ENCODE assay signal across 1 cellular context in genomic region chr3:128488995-128489859, GRCh38.
TF ChIP-seq lines count a peak whose summit lies in the region.

No MANE protein-coding gene starts in this region.

TF ChIP-seq in H1, 55 proteins besides CTCF, POLR2A, EP300 and RAD21:
- TF ChIP-seq ATF2 (IDR thresholded peaks at IDR 0.05; ENCODE audit: low read length) (no peak), CHD1 (IDR thresholded peaks at IDR 0.05; ENCODE audit: low read depth, low read length) (no peak), GABPA (IDR thresholded peaks at IDR 0.05; ENCODE audit: borderline replicate concordance, insufficient read depth, low read length) (peak; percentile 40; the same call in 1 of the 2 replicates), RNF2 (IDR thresholded peaks at IDR 0.05; ENCODE audit: borderline replicate concordance, low read depth, low read length, missing control alignments, poor library complexity, severe bottlenecking) (no peak), POLR2AphosphoS5 (IDR thresholded peaks at IDR 0.05; ENCODE audit: low read depth, low read length) (no peak), NRF1 (IDR thresholded peaks at IDR 0.05; ENCODE audit: low read depth, low read length) (no peak), KDM4A (IDR thresholded peaks at IDR 0.05; ENCODE audit: low read depth, low read length, severe bottlenecking) (peak; percentile 12), SRF (IDR thresholded peaks at IDR 0.05; ENCODE audit: low read depth, low read length) (no peak)
